19 cellular contexts compared by ENCODE assay signal in the genomic region with DNA sequence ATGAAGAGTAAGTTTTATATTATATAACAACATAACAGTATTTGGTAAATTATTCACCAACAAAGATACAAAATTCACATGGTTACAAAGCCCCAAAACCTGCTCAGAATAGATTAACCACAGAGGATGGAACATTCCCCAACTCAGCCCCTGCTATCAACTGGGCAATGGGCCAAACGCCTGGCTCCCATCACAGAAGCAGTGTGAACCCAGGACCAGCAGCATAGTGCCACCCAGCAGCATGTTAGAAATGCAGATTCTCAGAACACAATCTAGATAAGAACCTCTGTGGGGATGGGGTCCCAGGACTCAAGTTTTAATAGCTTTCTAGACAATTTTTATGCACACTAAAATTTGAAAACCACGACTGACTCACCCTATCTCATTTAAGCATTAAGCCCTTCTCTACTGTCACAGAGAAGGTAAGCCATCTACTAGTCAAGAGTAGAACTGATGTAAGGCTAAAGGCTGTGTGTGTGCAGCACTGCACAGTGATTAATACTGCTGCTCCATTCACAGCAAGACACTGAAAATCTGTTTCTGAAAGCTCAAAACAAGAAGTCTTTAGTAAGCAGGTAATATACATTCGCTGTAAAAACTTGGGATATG. TPM values are rescaled to one million over a fixed set of nuclear protein-coding genes. Genes with fewer than 3 reads are reported as not detected.
DNase-seq lines count a peak whose midpoint lies in the region; ATAC-seq and TF ChIP-seq lines count a peak whose summit lies in the region.
"Had no signal": no experiment of that assay in that cellular context is flagged by ENCODE, and none has a peak within 500 bp of the region (broad histone marks: within the 10 kb centered on the region; RNA-seq: fewer than 3 reads in every experiment).

No MANE protein-coding gene starts in this region.

- no peaks in the 10 kb centered on the region for H3K9me3 ChIP-seq in HAP-1
- H3K9me3 ChIP-seq: thoracic aorta had no signal

- H3K27me3 Mint-ChIP-seq in activated CD4-positive, alpha-beta T cell treated with anti-CD3 and anti-CD28 coated beads for 36 hours, result no peaks in the 10 kb centered on the region

- CTCF ChIA-PET in activated CD4-positive, alpha-beta T cell treated with anti-CD3 and anti-CD28 coated beads for 36 hours (lab: Charles Lee), result no interaction called here

- H3K27ac Mint-ChIP-seq in activated CD4-positive, alpha-beta T cell treated with anti-CD3 and anti-CD28 coated beads for 36 hours, result no peak overlapping the region
- H3K27ac Mint-ChIP-seq: activated naive CD4-positive, alpha-beta T cell treated with anti-CD3 and anti-CD28 coated beads for 36 hours; neural progenitor cell had no signal

- POLR2A ChIA-PET in activated CD4-positive, alpha-beta T cell treated with anti-CD3 and anti-CD28 coated beads for 36 hours (lab: Charles Lee), result no interaction called here

- H3K4me3 Mint-ChIP-seq in activated CD4-positive, alpha-beta T cell treated with anti-CD3 and anti-CD28 coated beads for 36 hours, result no peak overlapping the region
- H3K4me3 Mint-ChIP-seq: activated naive CD4-positive, alpha-beta T cell treated with anti-CD3 and anti-CD28 coated beads for 36 hours; neural progenitor cell; T-helper 1 cell treated with Interleukin-12 subunit alpha and Interleukin-12 subunit beta and Interleukin-4 antibody, amounts not matched to agents 30 μg/mL and 1 μg/mL, for 36 hours had no signal

- peaks cover 48% of the 10 kb centered on the region for H3K36me3 Mint-ChIP-seq in activated CD4-positive, alpha-beta T cell treated with anti-CD3 and anti-CD28 coated beads for 36 hours (ENCODE audit: low read depth)

- peaks cover 82% of the 10 kb centered on the region for H3K36me3 ChIP-seq in HAP-1 (replicated peaks)
- H3K36me3 ChIP-seq: neural progenitor cell had no signal

- in situ Hi-C loops in HAP-1 (cut with MboI; ENCODE audit: low sequenced_read_pairs), result no loop called here

- H3K4me3 ChIP-seq in fibroblast of mammary gland (ENCODE audit: control insufficient read depth, low read depth, low read length) (no peak overlapping the region), HAP-1 (no peak overlapping the region)
- H3K4me3 ChIP-seq: lung, neural progenitor cell, thoracic aorta had no signal

- no peaks in the 10 kb centered on the region for H3K4me1 Mint-ChIP-seq in activated CD4-positive, alpha-beta T cell treated with anti-CD3 and anti-CD28 coated beads for 36 hours
- H3K4me1 Mint-ChIP-seq: neural progenitor cell had no signal

- no peak for TF ChIP-seq CTCF in fibroblast of mammary gland (conservative IDR thresholded peaks at IDR 0.05; ENCODE audit: control insufficient read depth, insufficient read depth, low read depth, low read length)

- intact Hi-C loops in activated CD4-positive, alpha-beta T cell treated with anti-CD3 and anti-CD28 coated beads for 36 hours (cut with DNase I, micrococcal nuclease), result no loop called here
- intact Hi-C loops in sciatic nerve (cut with DNase I), result no loop called here

- no peaks in the 10 kb centered on the region for H3K27me3 ChIP-seq in HAP-1 (ENCODE audit: low read depth)
- H3K27me3 ChIP-seq: neural progenitor cell had no signal

- H3K4me1 ChIP-seq in HAP-1, result no peaks in the 10 kb centered on the region
- H3K4me1 ChIP-seq: neural progenitor cell had no signal

- no peaks in the 10 kb centered on the region for H3K9me3 Mint-ChIP-seq in activated CD4-positive, alpha-beta T cell treated with anti-CD3 and anti-CD28 coated beads for 36 hours (ENCODE audit: low read depth)
- H3K9me3 Mint-ChIP-seq: activated naive CD4-positive, alpha-beta T cell treated with anti-CD3 and anti-CD28 coated beads for 36 hours; neural progenitor cell; T-helper 1 cell treated with Interleukin-12 subunit alpha and Interleukin-12 subunit beta and Interleukin-4 antibody, amounts not matched to agents 30 μg/mL and 1 μg/mL, for 36 hours had no signal

- no peak for DNase-seq in activated CD4-positive, alpha-beta T cell treated with anti-CD3 and anti-CD28 coated beads for 36 hours
- no peak for DNase-seq in activated CD4-positive, alpha-beta T cell treated with anti-CD3 and anti-CD28 coated beads, Interleukin-2, amount 50 U/mL, for 48 hours
- DNase-seq in RPMI7951 (ENCODE audit: low read depth) (peak; percentile 4), fibroblast of mammary gland (ENCODE audit: low read depth) (peak; percentile 29), sciatic nerve (ENCODE audit: low spot score) (no peak), HAP-1 (ENCODE audit: low spot score in 2 of 2) (no peak), GDM1 (lab: John Stamatoyannopoulos, UW) (no peak)
- no peak for DNase-seq in stimulated activated CD4-positive, alpha-beta T cell treated with anti-CD3 and anti-CD28 coated beads, Interleukin-2, amount 100 ng/mL, for 48 hours
- DNase-seq: activated CD4-positive, alpha-beta T cell treated with anti-CD3 and anti-CD28 coated beads, Interleukin-2, amount 50 U/mL, for 1 hour; activated naive CD4-positive, alpha-beta T cell treated with anti-CD3 and anti-CD28 coated beads for 36 hours; NCI-H1048; NCI-H2227 treated with DMSO at 0.1 percent for 48 hours; small intestine had no signal

- peak; percentile 81 for ATAC-seq in activated CD4-positive, alpha-beta T cell treated with anti-CD3 and anti-CD28 coated beads for 36 hours
- ATAC-seq in sciatic nerve, result peak; percentile 22
- ATAC-seq: esophagus mucosa had no signal

RNA-seq across cellular contexts. Expression of gene AFG3L2, which starts 15.2 kb away (rescaled TPM):
- 10 to 100 TPM; 38.0 to 56.5 TPM for total RNA-seq in activated CD4-positive, alpha-beta T cell treated with anti-CD3 and anti-CD28 coated beads for 36 hours
- total RNA-seq in RPMI7951 (2014; rRNA removed; shearing (Covaris generic)), result 29.2 and 35.7 TPM in 2 replicates
- 38.8 TPM for total RNA-seq in sciatic nerve

RNA-seq across cellular contexts. Expression of gene PRELID3A, which starts 45.9 kb away (rescaled TPM):
- 1 to 10 TPM; 3.0 to 3.6 TPM for total RNA-seq in activated CD4-positive, alpha-beta T cell treated with anti-CD3 and anti-CD28 coated beads for 36 hours
- 3.5 and 4.4 TPM in 2 replicates for total RNA-seq in RPMI7951 (2014; rRNA removed; shearing (Covaris generic))
- total RNA-seq in sciatic nerve, result 17.8 TPM

RNA-seq across cellular contexts. Expression of gene TUBB6, which starts 53.8 kb away (rescaled TPM):
- total RNA-seq in activated CD4-positive, alpha-beta T cell treated with anti-CD3 and anti-CD28 coated beads for 36 hours, result 1 to 10 TPM; 5.4 to 7.2 TPM
- total RNA-seq in RPMI7951 (2014; rRNA removed; shearing (Covaris generic)), result 522 and 588 TPM in 2 replicates
- 141 TPM for total RNA-seq in sciatic nerve
- total RNA-seq: HT-29 had no signal

Comparison
In these comparisons a context has a peak if more than half of its experiments do, and no peak if none do; other contexts are left out.
1. DNase-seq: peak in RPMI7951 (single experiment) and fibroblast of mammary gland (single experiment); none in activated CD4-positive, alpha-beta T cell treated with anti-CD3 and anti-CD28 coated beads for 36 hours (single experiment), activated CD4-positive, alpha-beta T cell treated with anti-CD3 and anti-CD28 coated beads, Interleukin-2, amount 50 U/mL, for 48 hours (0 of 2), sciatic nerve (single experiment), stimulated activated CD4-positive, alpha-beta T cell treated with anti-CD3 and anti-CD28 coated beads, Interleukin-2, amount 100 ng/mL, for 48 hours (0 of 2), HAP-1 (0 of 2) and GDM1 (single experiment).
2. RNA of gene TUBB6, which starts 53.8 kb away (total RNA-seq): 522 to 588 TPM in RPMI7951 and 141 TPM in sciatic nerve (single experiment); 5.4 to 7.2 TPM in activated CD4-positive, alpha-beta T cell treated with anti-CD3 and anti-CD28 coated beads for 36 hours; every median in the first group is over 10 times any median in the second.